18 cellular contexts compared by ENCODE assay signal in genomic region chr9:112111461-112111860, GRCh38.
A peak's percentile ranks its signal among the peaks of the same experiment; 100 is the strongest.
DNase-seq lines count a peak whose midpoint lies in the region; ATAC-seq and TF ChIP-seq lines count a peak whose summit lies in the region.
"Had no signal": no experiment of that assay in that cellular context is flagged by ENCODE, and none has a peak within 500 bp of the region (broad histone marks: within the 10 kb centered on the region; RNA-seq: fewer than 3 reads in every experiment).

No MANE protein-coding gene starts in this region.

- WGBS in neuronal stem cell (ENCODE audit: extremely low coverage in 2 of 2, insufficient read length in 2 of 2, insufficient replicate concordance in 1 of 2), 2 donors: no CpG with 5 or more reads among the region's 8 CpGs

- no peaks in the 10 kb centered on the region for H3K4me1 ChIP-seq in neuronal stem cell (ENCODE audit: control insufficient read depth in 2 of 2, insufficient read depth in 1 of 2, low read depth in 1 of 2, low read length in 2 of 2)
- H3K4me1 ChIP-seq: BE2C had no signal

- H3K14ac ChIP-seq in neuronal stem cell (ENCODE audit: low read length): no peak overlapping the region

- no peak for TF ChIP-seq CTCF in activated CD8-positive, alpha-beta T cell treated with anti-CD3 and anti-CD28 coated beads for 36 hours (IDR thresholded peaks at IDR 0.05)

- no peak overlapping the region for H3K4me3 ChIP-seq in neuronal stem cell (ENCODE audit: low read length in 2 of 2)
- H3K4me3 ChIP-seq: SJCRH30 had no signal

- no peak overlapping the region for H2BK15ac ChIP-seq in neuronal stem cell (ENCODE audit: low read length)

- H2BK120ac ChIP-seq in neuronal stem cell (ENCODE audit: low read depth, low read length): no peak overlapping the region

- intact Hi-C loops in activated CD8-positive, alpha-beta T cell treated with anti-CD3 and anti-CD28 coated beads for 36 hours (cut with micrococcal nuclease): no loop called here

- no peak overlapping the region for H2BK5ac ChIP-seq in neuronal stem cell (ENCODE audit: low read length)

- peaks cover 21% of the 10 kb centered on the region for H3K36me3 Mint-ChIP-seq in activated CD8-positive, alpha-beta T cell treated with anti-CD3 and anti-CD28 coated beads, Interleukin-2, amount 10 ng/mL, durations not matched to agents 7 days and 5 days (ENCODE audit: low read depth)
- no peaks in the 10 kb centered on the region for H3K36me3 Mint-ChIP-seq in activated CD8-positive, alpha-beta T cell treated with anti-CD3 and anti-CD28 coated beads for 36 hours (ENCODE audit: low read depth)

- no peaks in the 10 kb centered on the region for H3K27me3 Mint-ChIP-seq in activated CD8-positive, alpha-beta T cell treated with anti-CD3 and anti-CD28 coated beads, Interleukin-2, amount 10 ng/mL, durations not matched to agents 7 days and 5 days (ENCODE audit: low read depth)
- no peaks in the 10 kb centered on the region for H3K27me3 Mint-ChIP-seq in activated CD8-positive, alpha-beta T cell treated with anti-CD3 and anti-CD28 coated beads for 36 hours

- H3K4me2 ChIP-seq in neuronal stem cell (ENCODE audit: insufficient read depth, low read length, poor library complexity, severe bottlenecking): no peak overlapping the region
- H3K4me2 ChIP-seq: KMS-11 had no signal

- peak overlapping the region; percentile 9 for H4K8ac ChIP-seq in neuronal stem cell (ENCODE audit: low read depth, low read length)

- no peaks in the 10 kb centered on the region for H3K36me3 ChIP-seq in neuronal stem cell (replicated peaks in 1 of 2; ENCODE audit: control insufficient read depth in 2 of 2, insufficient read depth in 2 of 2, low read length in 2 of 2)

- H3K4ac ChIP-seq in neuronal stem cell (ENCODE audit: low read length): no peak overlapping the region

- no peaks in the 10 kb centered on the region for H3K9me3 Mint-ChIP-seq in activated CD8-positive, alpha-beta T cell treated with anti-CD3 and anti-CD28 coated beads, Interleukin-2, amount 10 ng/mL, durations not matched to agents 7 days and 5 days (ENCODE audit: insufficient read depth)
- no peaks in the 10 kb centered on the region for H3K9me3 Mint-ChIP-seq in activated CD8-positive, alpha-beta T cell treated with anti-CD3 and anti-CD28 coated beads for 36 hours
- H3K9me3 Mint-ChIP-seq: CD8-positive, alpha-beta T cell had no signal

- no peaks in the 10 kb centered on the region for H3K27me3 ChIP-seq in neuronal stem cell (ENCODE audit: control insufficient read depth in 3 of 3, insufficient read depth in 3 of 3, low read depth in 1 of 3, low read length in 3 of 3)
- H3K27me3 ChIP-seq: BE2C, SJCRH30 had no signal

- no peak overlapping the region for H4K91ac ChIP-seq in neuronal stem cell (ENCODE audit: low read depth, low read length, poor library complexity)

- no peak overlapping the region for H3K9ac ChIP-seq in neuronal stem cell (ENCODE audit: low read depth, low read length, poor library complexity)
- H3K9ac ChIP-seq: KMS-11 had no signal

- H3K27ac ChIP-seq in caudate nucleus (ENCODE audit: low read depth, low read length) (no peak overlapping the region), neuronal stem cell (replicated peaks; ENCODE audit: low read length) (no peak overlapping the region)
- H3K27ac ChIP-seq: 22Rv1, KMS-11, SJCRH30 had no signal

- H3K9me3 ChIP-seq in neuronal stem cell (replicated peaks in 1 of 2; ENCODE audit: control insufficient read depth in 2 of 2, insufficient read depth in 1 of 2, low read depth in 1 of 2, low read length in 2 of 2): no peaks in the 10 kb centered on the region
- H3K9me3 ChIP-seq: BE2C had no signal

- ATAC-seq in activated CD8-positive, alpha-beta T cell treated with anti-CD3 and anti-CD28 coated beads, Interleukin-2, amount 10 ng/mL, durations not matched to agents 7 days and 5 days: no peak
- no peak for ATAC-seq in activated CD8-positive, alpha-beta T cell treated with anti-CD3 and anti-CD28 coated beads for 36 hours
- no peak for ATAC-seq in esophagus mucosa
- ATAC-seq: CD8-positive, alpha-beta T cell had no signal

- H2BK12ac ChIP-seq in neuronal stem cell (ENCODE audit: low read length): no peak overlapping the region

- POLR2A ChIA-PET in activated CD8-positive, alpha-beta T cell treated with anti-CD3 and anti-CD28 coated beads, Interleukin-2, amount 10 ng/mL, durations not matched to agents 7 days and 5 days (lab: Charles Lee): no interaction called here
- POLR2A ChIA-PET in activated CD8-positive, alpha-beta T cell treated with anti-CD3 and anti-CD28 coated beads for 36 hours (lab: Charles Lee): no interaction called here

- H2AK5ac ChIP-seq in neuronal stem cell (ENCODE audit: low read depth, low read length): no peak overlapping the region

- H2AFZ ChIP-seq in neuronal stem cell (ENCODE audit: low read length): no peak overlapping the region

- H3K18ac ChIP-seq in neuronal stem cell (ENCODE audit: low read length): no peak overlapping the region

- H3K23ac ChIP-seq in neuronal stem cell (ENCODE audit: low read depth, low read length, poor library complexity): no peak overlapping the region

- CTCF ChIA-PET in activated CD8-positive, alpha-beta T cell treated with anti-CD3 and anti-CD28 coated beads, Interleukin-2, amount 10 ng/mL, durations not matched to agents 7 days and 5 days (lab: Charles Lee): no interaction called here
- CTCF ChIA-PET in activated CD8-positive, alpha-beta T cell treated with anti-CD3 and anti-CD28 coated beads for 36 hours (lab: Charles Lee): no interaction called here

- H3K27ac Mint-ChIP-seq in activated CD8-positive, alpha-beta T cell treated with anti-CD3 and anti-CD28 coated beads, Interleukin-2, amount 10 ng/mL, durations not matched to agents 7 days and 5 days: no peak overlapping the region
- no peak overlapping the region for H3K27ac Mint-ChIP-seq in activated CD8-positive, alpha-beta T cell treated with anti-CD3 and anti-CD28 coated beads for 36 hours
- H3K27ac Mint-ChIP-seq: CD8-positive, alpha-beta T cell had no signal

- no peaks in the 10 kb centered on the region for H3K79me1 ChIP-seq in neuronal stem cell (ENCODE audit: low read depth, low read length)

- peak; percentile 12 for DNase-seq in activated CD8-positive, alpha-beta T cell treated with anti-CD3 and anti-CD28 coated beads, Interleukin-2, amount 10 ng/mL, durations not matched to agents 7 days and 5 days
- no peak for DNase-seq in activated CD8-positive, alpha-beta T cell treated with anti-CD3 and anti-CD28 coated beads for 36 hours
- DNase-seq in caudate nucleus (lab: John Stamatoyannopoulos, UW): peak in 38 of 61 donors; percentile 3 to 81 (median 36)
- DNase-seq in neuronal stem cell (ENCODE audit: low spot score): no peak
- DNase-seq in activated T-cell treated with anti-CD3 and anti-CD28 coated beads for 4 hours: no peak
- DNase-seq in cortex of kidney (lab: John Stamatoyannopoulos, UW): no peak
- DNase-seq in SHP77 treated with DMSO at 0.1 percent for 48 hours (lab: John Stamatoyannopoulos, UW): no peak
- DNase-seq: BE2C; CD8-positive, alpha-beta T cell; NCI-H1417; NCI-H187 treated with DMSO at 0.1 percent for 48 hours; NCI-H226; NCI-H524; NCI-H82; SJCRH30 had no signal

- H3K4me1 Mint-ChIP-seq in activated CD8-positive, alpha-beta T cell treated with anti-CD3 and anti-CD28 coated beads, Interleukin-2, amount 10 ng/mL, durations not matched to agents 7 days and 5 days (ENCODE audit: low read depth): no peaks in the 10 kb centered on the region
- no peaks in the 10 kb centered on the region for H3K4me1 Mint-ChIP-seq in activated CD8-positive, alpha-beta T cell treated with anti-CD3 and anti-CD28 coated beads for 36 hours (ENCODE audit: low read depth)

- no peak overlapping the region for H3K4me3 Mint-ChIP-seq in activated CD8-positive, alpha-beta T cell treated with anti-CD3 and anti-CD28 coated beads, Interleukin-2, amount 10 ng/mL, durations not matched to agents 7 days and 5 days
- H3K4me3 Mint-ChIP-seq in activated CD8-positive, alpha-beta T cell treated with anti-CD3 and anti-CD28 coated beads for 36 hours: no peak overlapping the region
- H3K4me3 Mint-ChIP-seq: CD8-positive, alpha-beta T cell had no signal

Comparison
In these comparisons a context has a peak if more than half of its experiments do, and no peak if none do; other contexts are left out.
1. DNase-seq: peak in activated CD8-positive, alpha-beta T cell treated with anti-CD3 and anti-CD28 coated beads, Interleukin-2, amount 10 ng/mL, durations not matched to agents 7 days and 5 days (single experiment) and caudate nucleus (38 of 61); none in activated CD8-positive, alpha-beta T cell treated with anti-CD3 and anti-CD28 coated beads for 36 hours (single experiment), neuronal stem cell (single experiment), activated T-cell treated with anti-CD3 and anti-CD28 coated beads for 4 hours (single experiment), cortex of kidney (single experiment) and SHP77 treated with DMSO at 0.1 percent for 48 hours (single experiment).